ENCODE assay signal across 9 cellular contexts in genomic region chr1:236280438-236281285, GRCh38. TPM values are rescaled to one million over a fixed set of nuclear protein-coding genes. Genes with fewer than 3 reads are reported as not detected.
A peak's percentile ranks its signal among the peaks of the same experiment; 100 is the strongest.
DNase-seq lines count a peak whose midpoint lies in the region; ATAC-seq and TF ChIP-seq lines count a peak whose summit lies in the region.
"Had no signal": no experiment of that assay in that cellular context is flagged by ENCODE, and none has a peak within 500 bp of the region (broad histone marks: within the 10 kb centered on the region; RNA-seq: fewer than 3 reads in every experiment).

No MANE protein-coding gene starts in this region.

- H3K27me3 ChIP-seq in H9 (ENCODE audit: insufficient read depth, low read length): no peaks in the 10 kb centered on the region; the same call in 1 of the 2 replicates
- peaks cover 2% of the 10 kb centered on the region; the same call in 1 of the 2 replicates for H3K27me3 ChIP-seq in Panc1 (ENCODE audit: control insufficient read depth, insufficient read depth, low read length)
- no peaks in the 10 kb centered on the region for H3K27me3 ChIP-seq in adrenal gland

- WGBS in H9 (ENCODE audit: extremely low coverage, insufficient read length, low lambda C conversion rate): no CpG with 5 or more reads among the region's 17 CpGs
- WGBS in adrenal gland, 4 donors: 12 to 21% (median 14%) methylated on average over 13 to 17 of the region's 17 CpGs

- no peak overlapping the region for H2AK5ac ChIP-seq in H9 (ENCODE audit: insufficient read length, low read length)

- H3K9me3 Mint-ChIP-seq in H9: peaks cover 0 to 7% of the 10 kb centered on the region in 2 experiments; a peak in 1 of 5 replicates

- no peaks in the 10 kb centered on the region for H4K20me1 ChIP-seq in H9 (ENCODE audit: control insufficient read depth, insufficient read depth, insufficient read length)

- H3K4me3 ChIP-seq in AG04449 (ENCODE audit: low read depth, low read length): peak overlapping the region; percentile 73
- H3K4me3 ChIP-seq in Panc1 (ENCODE audit: low read depth in 2 of 2, low read length in 2 of 2): peak overlapping the region; percentile 80 to 93
- peak overlapping the region; percentile 63 to 75 (median 74) for H3K4me3 ChIP-seq in adrenal gland

- H4K5ac ChIP-seq in H9 (ENCODE audit: insufficient read length, low read depth, low read length): no peak overlapping the region

- peak overlapping the region; percentile 86 for H3K4me2 ChIP-seq in H9 (ENCODE audit: insufficient read depth, insufficient read length, low read length)

- no peak for TF ChIP-seq POLR2A in adrenal gland (IDR thresholded peaks at IDR 0.05)
- no peak for TF ChIP-seq POLR2A in GM18505 (IDR thresholded peaks at IDR 0.05; ENCODE audit: borderline replicate concordance, extremely low read depth, insufficient read depth, insufficient read length)

- peaks cover 39% of the 10 kb centered on the region for H3K27me3 Mint-ChIP-seq in H9 (ENCODE audit: low read depth)

- H3K36me3 ChIP-seq in Panc1 (ENCODE audit: control insufficient read depth, insufficient read depth, low read length) (no peaks in the 10 kb centered on the region), adrenal gland (replicated peaks in 1 of 2) (no peaks in the 10 kb centered on the region)

- H2BK5ac ChIP-seq in H9 (ENCODE audit: insufficient read length, low read length): no peak overlapping the region

- DNase-seq in AG04449 (ENCODE audit: low read depth, low spot score) (no peak), H9 (peak; percentile 31), Panc1 (ENCODE audit: low read depth, low spot score) (no peak), adrenal gland (peak in 2 of 7 donors; percentile 6 to 17), inferior parietal cortex (ENCODE audit: extremely low spot score) (peak; percentile 10)
- DNase-seq in stimulated activated CD8-positive, alpha-beta memory T cell treated with anti-CD3 and anti-CD28 coated beads, Interleukin-7, amount 100 ng/mL, for 4 hours (ENCODE audit: low read depth in 2 of 2): peak; percentile 3 to 7

- H3K4me1 ChIP-seq in H9 (ENCODE audit: insufficient read depth, low read length) (no peaks in the 10 kb centered on the region), Panc1 (ENCODE audit: control insufficient read depth, insufficient read depth, low read length) (peaks cover 28% of the 10 kb centered on the region), adrenal gland (replicated peaks in 1 of 2) (peaks cover 9 to 10% of the 10 kb centered on the region in 2 donors)
- H3K4me1 ChIP-seq: foreskin keratinocyte had no signal

- peaks cover 22% of the 10 kb centered on the region in 2 experiments for H3K4me1 Mint-ChIP-seq in H9

- no peak overlapping the region for H3K23ac ChIP-seq in H9 (ENCODE audit: insufficient read length, low read depth, low read length)

- peaks cover 14% of the 10 kb centered on the region for H3K23me2 ChIP-seq in H9 (ENCODE audit: insufficient read length, low read depth, low read length, poor library complexity, severe bottlenecking)

- H2BK20ac ChIP-seq in H9 (ENCODE audit: low read depth, low read length, poor library complexity, severe bottlenecking): no peak overlapping the region

- H3K79me1 ChIP-seq in H9 (ENCODE audit: insufficient read depth, low read depth, low read length, poor library complexity, severe bottlenecking): no peaks in the 10 kb centered on the region

- peaks cover 0 to 5% (median 0%) of the 10 kb centered on the region in 3 experiments; a peak in 1 of 7 replicates for H3K36me3 Mint-ChIP-seq in H9 (ENCODE audit: insufficient read depth in 1 of 3, low read depth in 3 of 3)

- peak overlapping the region in 1 of 3 experiments; percentile 87; a peak in 2 of 7 replicates for H3K27ac Mint-ChIP-seq in H9

- peak overlapping the region; percentile 81 to 94 for H3K4me3 Mint-ChIP-seq in H9

- H3T11ph ChIP-seq in H9 (ENCODE audit: low read length): no peak overlapping the region

- CTCF ChIA-PET in AG04449 (lab: Yijun Ruan, JAX) (no interaction called here), Panc1 (lab: Charles Lee) (no interaction called here)

- no peak for TF ChIP-seq CTCF in AG04449 (IDR thresholded peaks at IDR 0.05; ENCODE audit: insufficient read depth, low read length, missing control alignments)
- TF ChIP-seq CTCF in H9 (conservative IDR thresholded peaks at IDR 0.05): no peak
- no peak for TF ChIP-seq CTCF in Panc1 (IDR thresholded peaks at IDR 0.05)
- no peak for TF ChIP-seq CTCF in adrenal gland (IDR thresholded peaks at IDR 0.05)

- H3K27ac ChIP-seq in H9 (ENCODE audit: insufficient read length, low read depth, low read length): no peak overlapping the region
- H3K27ac ChIP-seq in Panc1 (ENCODE audit: low read length): peak overlapping the region; percentile 81
- H3K27ac ChIP-seq in adrenal gland: peak overlapping the region in 3 of 5 donors; percentile 76 to 85 (median 84)
- H3K27ac ChIP-seq: foreskin keratinocyte had no signal

- no peak overlapping the region for H3K4ac ChIP-seq in H9 (ENCODE audit: low read depth, low read length)

- H2BK15ac ChIP-seq in H9 (ENCODE audit: low read depth, low read length): no peak overlapping the region

- no peak overlapping the region for H4K8ac ChIP-seq in H9 (replicated peaks; ENCODE audit: insufficient read length, low read depth, low read length)

- ATAC-seq in Panc1: peak; percentile 8; the same call in 1 of the 2 replicates
- ATAC-seq in HG03354 (IDR thresholded peaks at IDR 0.05; ENCODE audit: poor library complexity, severe bottlenecking, unreplicated experiment): no peak
- ATAC-seq in GM18505 (IDR thresholded peaks at IDR 0.05; ENCODE audit: unreplicated experiment): no peak

- no peak overlapping the region for H4K91ac ChIP-seq in H9 (ENCODE audit: insufficient read length, low read depth, low read length)

- peak overlapping the region; percentile 40 for H3K9ac ChIP-seq in H9 (ENCODE audit: extremely low read depth, insufficient read length, low read length)

- H3K56ac ChIP-seq in H9 (ENCODE audit: insufficient read length, low read depth, low read length): no peak overlapping the region

- intact Hi-C loops in Panc1 (cut with micrococcal nuclease; ENCODE audit: unreplicated experiment) (loop anchor here (10.0 kb wide), 2 partner anchors 114 to 176 kb away; partner anchors contain the start of gene EDARADD), adrenal gland (cut with DNase I) (no loop called here)

- H3K79me2 ChIP-seq in H9 (ENCODE audit: insufficient read depth, low read length): no peaks in the 10 kb centered on the region

- POLR2A ChIA-PET in AG04449 (lab: Yijun Ruan, JAX): no interaction called here
- POLR2A ChIA-PET in Panc1 (lab: Charles Lee): no interaction called here

- in situ Hi-C loops in Panc1 (cut with HindIII; ENCODE audit: low pct_unique_long_range_greater_than_20kb, low sequenced_read_pairs): no loop called here

- H2AFZ ChIP-seq in H9 (ENCODE audit: low read length): no peak overlapping the region

- BruUV-seq in Panc1 (replicated peaks; lab: Mats Ljungman, UMichigan): no TSS peak

- H2BK120ac ChIP-seq in H9 (ENCODE audit: low read depth, low read length, poor library complexity, severe bottlenecking): no peak overlapping the region

- peak overlapping the region; percentile 11; the same call in 1 of the 2 replicates for H3K14ac ChIP-seq in H9 (ENCODE audit: insufficient read depth, low read length)

- H3K9me3 ChIP-seq in H9 (ENCODE audit: control insufficient read depth, low read depth, low read length) (no peaks in the 10 kb centered on the region), Panc1 (ENCODE audit: control insufficient read depth, insufficient read depth, low read depth, low read length) (no peaks in the 10 kb centered on the region), adrenal gland (replicated peaks in 1 of 3) (no peaks in the 10 kb centered on the region)

- no peak overlapping the region for H3K18ac ChIP-seq in H9 (ENCODE audit: insufficient read length, low read depth, low read length)

- H2BK12ac ChIP-seq in H9 (ENCODE audit: insufficient read length, low read depth, low read length): no peak overlapping the region

RNA-seq across cellular contexts. Expression of gene ERO1B, which starts 1.1 kb away (rescaled TPM):
- total RNA-seq in H9 (2021): 1.3 and 1.5 TPM in 2 replicates
- 19.9 TPM for total RNA-seq in Panc1 (2021; ENCODE audit: unreplicated experiment)
- 9.7 TPM for polyA plus RNA-seq in Panc1 (2012; ENCODE audit: insufficient read length)
- total RNA-seq in adrenal gland: 10 to 100 TPM in 1 of 8 donors, 1 to 10 TPM in 7; 4.3 to 18.3 (median 8.0) TPM
- polyA plus RNA-seq in adrenal gland: 10 to 100 TPM in 1 of 3 donors, 1 to 10 TPM in 2; 3.5 to 23.0 (median 5.1) TPM

Comparison
In these comparisons a context has a peak if more than half of its experiments do, and no peak if none do; other contexts are left out.
1. DNase-seq: peak in H9 (single experiment), inferior parietal cortex (single experiment) and stimulated activated CD8-positive, alpha-beta memory T cell treated with anti-CD3 and anti-CD28 coated beads, Interleukin-7, amount 100 ng/mL, for 4 hours (2 of 2); none in AG04449 (single experiment) and Panc1 (single experiment).
2. Peak in every context shown above with its lines, with median percentiles within 50 percentile points of each other: H3K4me3 ChIP-seq.